ENCODE assay signal across 35 cellular contexts in genomic region chr17:45987706-45988105, GRCh38. TPM values are rescaled to one million over a fixed set of nuclear protein-coding genes. Genes with fewer than 3 reads are reported as not detected.
"Had no signal": no experiment of that assay in that cellular context is flagged by ENCODE, and none has a peak within 500 bp of the region (broad histone marks: within the 10 kb centered on the region; RNA-seq: fewer than 3 reads in every experiment).

No MANE protein-coding gene starts in this region.

- H3K4me1 Mint-ChIP-seq: endodermal cell; mesothelial cell of epicardium; naive thymus-derived CD4-positive, alpha-beta T cell; stimulated activated effector memory CD8-positive, alpha-beta T cell treated with anti-CD3 and anti-CD28 coated beads, Interleukin-12 subunit alpha, Interleukin-12 subunit beta, amount 100 ng/mL, for 72 hours had no signal

- H3K79me2 ChIP-seq: hepatocyte had no signal

- H3K4me3 ChIP-seq: colonic mucosa, gastrocnemius medialis, heart left ventricle, hepatocyte, left lung, mucosa of descending colon, pancreas, smooth muscle cell, thoracic aorta, tibial nerve, vagina had no signal

- H3K9me3 ChIP-seq: colonic mucosa, gastrocnemius medialis, heart left ventricle, left lung, mucosa of descending colon, pancreas, thoracic aorta, tibial nerve, vagina had no signal

- H3K36me3 ChIP-seq: colonic mucosa, gastrocnemius medialis, left lung, pancreas, thoracic aorta, vagina had no signal

- H3K27me3 ChIP-seq: colonic mucosa, gastrocnemius medialis, heart left ventricle, hepatocyte, pancreas, tibial nerve, vagina had no signal

- ATAC-seq: esophagus mucosa; gastrocnemius medialis; heart left ventricle; left lung; naive thymus-derived CD4-positive, alpha-beta T cell; pancreas; sciatic nerve; stimulated activated effector memory CD8-positive, alpha-beta T cell treated with anti-CD3 and anti-CD28 coated beads, Interleukin-12 subunit alpha, Interleukin-12 subunit beta, amount 100 ng/mL, for 72 hours had no signal

- H3K27me3 Mint-ChIP-seq: dendritic cell treated with granulocyte-macrophage colony-stimulating factor and Interleukin-4, amounts not matched to agents 40 ng/mL and 50 ng/mL, for 4 days; stimulated activated naive CD8-positive, alpha-beta T cell treated with anti-CD3 and anti-CD28 coated beads, Interleukin-15, Interleukin-2, amounts not matched to agents 100 ng/mL and 50 ng/mL, for 24 hours had no signal

- H3K4me2 ChIP-seq: hepatocyte, smooth muscle cell had no signal

- H3K4me1 ChIP-seq: colonic mucosa, gastrocnemius medialis, heart left ventricle, left lung, pancreas, tibial nerve, vagina had no signal

- H3K4me3 Mint-ChIP-seq: dendritic cell treated with granulocyte-macrophage colony-stimulating factor and Interleukin-4, amounts not matched to agents 40 ng/mL and 50 ng/mL, for 4 days; endodermal cell; mesothelial cell of epicardium; nephron progenitor cell; stimulated activated effector memory CD8-positive, alpha-beta T cell treated with anti-CD3 and anti-CD28 coated beads, Interleukin-12 subunit alpha, Interleukin-12 subunit beta, amount 100 ng/mL, for 72 hours; stimulated activated naive CD8-positive, alpha-beta T cell treated with anti-CD3 and anti-CD28 coated beads, Interleukin-15, Interleukin-2, amounts not matched to agents 100 ng/mL and 50 ng/mL, for 24 hours had no signal

- H3K36me3 Mint-ChIP-seq: mesothelial cell of epicardium; naive thymus-derived CD4-positive, alpha-beta T cell; stimulated activated effector memory CD8-positive, alpha-beta T cell treated with anti-CD3 and anti-CD28 coated beads, Interleukin-12 subunit alpha, Interleukin-12 subunit beta, amount 100 ng/mL, for 72 hours had no signal

- H2AFZ ChIP-seq: hepatocyte had no signal

- FAIRE-seq: kidney, pancreas had no signal

- DNase-seq: cerebellar nuclear complex; effector CD8-positive, alpha-beta T cell; endodermal cell; foreskin fibroblast; gastrocnemius medialis; left lung; mesenchymal stem cell; naive thymus-derived CD4-positive, alpha-beta T cell; nephron progenitor cell; occipital lobe; pancreas; stimulated activated CD4-positive, alpha-beta T cell treated with anti-CD3 and anti-CD28 coated beads, Interleukin-12 subunit alpha, Interleukin-12 subunit beta, amount 100 ng/mL, for 4 hours; stimulated activated CD4-positive, alpha-beta T cell treated with anti-CD3 and anti-CD28 coated beads, Interleukin-2, amount 100 ng/mL, for 24 hours; stimulated activated CD4-positive, alpha-beta T cell treated with anti-CD3 and anti-CD28 coated beads, Interleukin-4, amount 100 ng/mL, for 24 hours had no signal

- H3K27ac Mint-ChIP-seq: dendritic cell treated with granulocyte-macrophage colony-stimulating factor and Interleukin-4, amounts not matched to agents 40 ng/mL and 50 ng/mL, for 4 days; endodermal cell; mesothelial cell of epicardium; naive thymus-derived CD4-positive, alpha-beta T cell; nephron progenitor cell; progenitor cell of endocrine pancreas; stimulated activated effector memory CD8-positive, alpha-beta T cell treated with anti-CD3 and anti-CD28 coated beads, Interleukin-12 subunit alpha, Interleukin-12 subunit beta, amount 100 ng/mL, for 72 hours; stimulated activated naive CD8-positive, alpha-beta T cell treated with anti-CD3 and anti-CD28 coated beads, Interleukin-15, Interleukin-2, amounts not matched to agents 100 ng/mL and 50 ng/mL, for 24 hours had no signal

- H3K9me3 Mint-ChIP-seq: dendritic cell treated with granulocyte-macrophage colony-stimulating factor and Interleukin-4, amounts not matched to agents 40 ng/mL and 50 ng/mL, for 4 days; endodermal cell; mesothelial cell of epicardium; stimulated activated effector memory CD8-positive, alpha-beta T cell treated with anti-CD3 and anti-CD28 coated beads, Interleukin-12 subunit alpha, Interleukin-12 subunit beta, amount 100 ng/mL, for 72 hours; stimulated activated naive CD8-positive, alpha-beta T cell treated with anti-CD3 and anti-CD28 coated beads, Interleukin-15, Interleukin-2, amounts not matched to agents 100 ng/mL and 50 ng/mL, for 24 hours had no signal

- H3K27ac ChIP-seq: colonic mucosa, epithelial cell of prostate, gastrocnemius medialis, heart left ventricle, hepatocyte, left lung, pancreas, thoracic aorta, tibial nerve, vagina had no signal

RNA-seq across cellular contexts. Expression of gene STH, which starts 11.3 kb away (rescaled TPM):
- total RNA-seq: colonic mucosa; endodermal cell; esophagus mucosa; gastrocnemius medialis; glomerular endothelial cell; hepatocyte; kidney; left lung; lower leg skin; lung microvascular endothelial cell; mesothelial cell of epicardium; mucosa of descending colon; naive thymus-derived CD4-positive, alpha-beta T cell; pancreas; progenitor cell of endocrine pancreas; sciatic nerve; smooth muscle cell; thoracic aorta; tibial nerve; ureter; vagina had no signal
- polyA plus RNA-seq: hepatocyte; naive thymus-derived CD4-positive, alpha-beta T cell; pancreas; smooth muscle cell had no signal
